In genomic region chrX:120308558-120308957, GRCh38 we compare ENCODE assay signal across 14 cellular contexts. TPM values are rescaled to one million over a fixed set of nuclear protein-coding genes. Genes with fewer than 3 reads are reported as not detected.
DNase-seq lines count a peak whose midpoint lies in the region; ATAC-seq and TF ChIP-seq lines count a peak whose summit lies in the region.
"Had no signal": no experiment of that assay in that cellular context is flagged by ENCODE, and none has a peak within 500 bp of the region (broad histone marks: within the 10 kb centered on the region; RNA-seq: fewer than 3 reads in every experiment).

No MANE protein-coding gene starts in this region.

- peaks cover 46% of the 10 kb centered on the region for H3K27me3 Mint-ChIP-seq in activated CD4-positive, alpha-beta memory T cell treated with anti-CD3 and anti-CD28 coated beads, Interleukin-2, amount 10 ng/mL, durations not matched to agents 7 days and 5 days
- H3K27me3 Mint-ChIP-seq in activated CD4-positive, alpha-beta memory T cell treated with anti-CD3 and anti-CD28 coated beads for 36 hours: peaks cover 11% of the 10 kb centered on the region

- H3K27ac ChIP-seq in trophoblast cell (ENCODE audit: low read depth, low read length): no peak overlapping the region
- H3K27ac ChIP-seq in left lung: no peak overlapping the region
- H3K27ac ChIP-seq: heart right ventricle had no signal

- CTCF ChIA-PET in activated CD4-positive, alpha-beta memory T cell treated with anti-CD3 and anti-CD28 coated beads, Interleukin-2, amount 10 ng/mL, durations not matched to agents 7 days and 5 days (lab: Charles Lee): interaction anchor here (0.9 to 1.8 kb wide), 12 partner anchors 8 to 177 kb away, joined by 3 to 15 read pairs (median 4); partner anchors contain the start of gene ZBTB33
- CTCF ChIA-PET in activated CD4-positive, alpha-beta memory T cell treated with anti-CD3 and anti-CD28 coated beads for 36 hours (lab: Charles Lee): interaction anchor here (0.8 to 2.1 kb wide), 7 partner anchors 8 to 177 kb away, joined by 3 to 12 read pairs (median 4); partner anchors contain the start of gene ZBTB33

- DNase-seq in activated CD4-positive, alpha-beta memory T cell treated with anti-CD3 and anti-CD28 coated beads, Interleukin-2, amount 10 ng/mL, durations not matched to agents 7 days and 5 days: no peak
- no peak for DNase-seq in activated CD4-positive, alpha-beta memory T cell treated with anti-CD3 and anti-CD28 coated beads for 36 hours
- DNase-seq in NCI-H524 (lab: John Stamatoyannopoulos, UW) (peak; percentile 60 to 86), epithelial cell of proximal tubule (ENCODE audit: low read depth) (no peak), trophoblast cell (no peak), left lung (no peak)
- no peak for DNase-seq in NK-92 treated with Interleukin-12 subunit alpha and Interleukin-12 subunit beta, amount 100 ng/mL, for 24 hours (lab: John Stamatoyannopoulos, UW)
- DNase-seq: NCI-H774 had no signal

- peaks cover 41% of the 10 kb centered on the region for H3K4me1 Mint-ChIP-seq in activated CD4-positive, alpha-beta memory T cell treated with anti-CD3 and anti-CD28 coated beads, Interleukin-2, amount 10 ng/mL, durations not matched to agents 7 days and 5 days
- peaks cover 12% of the 10 kb centered on the region for H3K4me1 Mint-ChIP-seq in activated CD4-positive, alpha-beta memory T cell treated with anti-CD3 and anti-CD28 coated beads for 36 hours (ENCODE audit: low read depth)

- H3K9ac ChIP-seq in trophoblast cell (ENCODE audit: low read length): no peak overlapping the region

- TF ChIP-seq CTCF in epithelial cell of proximal tubule (conservative IDR thresholded peaks at IDR 0.05; ENCODE audit: low read depth, low read length): peak; percentile 18
- no peak for TF ChIP-seq CTCF in left lung (IDR thresholded peaks at IDR 0.05)

- no peak overlapping the region for H3K23ac ChIP-seq in trophoblast cell (ENCODE audit: low read length)

- ATAC-seq in HG02870 (IDR thresholded peaks at IDR 0.05; ENCODE audit: unreplicated experiment): no peak
- ATAC-seq in left lung: no peak
- ATAC-seq: K562 had no signal

- peak overlapping the region; percentile 76 for H3K4me2 ChIP-seq in trophoblast cell (ENCODE audit: low read length)

- no peak overlapping the region for H4K8ac ChIP-seq in trophoblast cell (ENCODE audit: low read depth, low read length)

- H3K27me3 ChIP-seq in trophoblast cell (ENCODE audit: insufficient read depth, low read length) (peaks cover 19% of the 10 kb centered on the region), left lung (peaks cover 26 to 47% of the 10 kb centered on the region in 2 donors)

- H4K91ac ChIP-seq in trophoblast cell (ENCODE audit: low read depth, low read length): no peak overlapping the region

- no peaks in the 10 kb centered on the region for H3K79me2 ChIP-seq in trophoblast cell (ENCODE audit: control insufficient read depth, insufficient read depth, low read length, poor library complexity)

- H4K12ac ChIP-seq in trophoblast cell (ENCODE audit: low read depth, low read length): no peak overlapping the region

- POLR2A ChIA-PET in activated CD4-positive, alpha-beta memory T cell treated with anti-CD3 and anti-CD28 coated beads, Interleukin-2, amount 10 ng/mL, durations not matched to agents 7 days and 5 days (lab: Charles Lee): interaction anchor here (1.1 to 3.0 kb wide), 2 partner anchors 19 to 58 kb away, joined by 4 to 16 read pairs; partner anchors contain the start of gene ZBTB33
- POLR2A ChIA-PET in activated CD4-positive, alpha-beta memory T cell treated with anti-CD3 and anti-CD28 coated beads for 36 hours (lab: Charles Lee): no interaction called here

- H3K4me3 Mint-ChIP-seq in activated CD4-positive, alpha-beta memory T cell treated with anti-CD3 and anti-CD28 coated beads, Interleukin-2, amount 10 ng/mL, durations not matched to agents 7 days and 5 days: peak overlapping the region; percentile 71
- no peak overlapping the region for H3K4me3 Mint-ChIP-seq in activated CD4-positive, alpha-beta memory T cell treated with anti-CD3 and anti-CD28 coated beads for 36 hours

- no peak overlapping the region for H3K27ac Mint-ChIP-seq in activated CD4-positive, alpha-beta memory T cell treated with anti-CD3 and anti-CD28 coated beads, Interleukin-2, amount 10 ng/mL, durations not matched to agents 7 days and 5 days
- H3K27ac Mint-ChIP-seq in activated CD4-positive, alpha-beta memory T cell treated with anti-CD3 and anti-CD28 coated beads for 36 hours: no peak overlapping the region

- no peak overlapping the region for H2AK5ac ChIP-seq in trophoblast cell (ENCODE audit: low read length)

- no peaks in the 10 kb centered on the region for H3K9me3 ChIP-seq in trophoblast cell (ENCODE audit: insufficient read depth, low read depth, low read length)
- H3K9me3 ChIP-seq in left lung: no peaks in the 10 kb centered on the region
- H3K9me3 ChIP-seq: heart right ventricle had no signal

- H2BK120ac ChIP-seq in trophoblast cell (ENCODE audit: insufficient read depth, low read length, poor library complexity): no peak overlapping the region

- H3K4me1 ChIP-seq in trophoblast cell (ENCODE audit: control insufficient read depth in 1 of 2, insufficient read depth in 2 of 2, low read length in 2 of 2) (peaks cover 5 to 16% of the 10 kb centered on the region in 2 experiments), left lung (peaks cover 0 to 11% of the 10 kb centered on the region in 2 donors)

- no peak overlapping the region for H3K14ac ChIP-seq in trophoblast cell (ENCODE audit: low read length)

- no peak overlapping the region for H2AFZ ChIP-seq in trophoblast cell (ENCODE audit: insufficient read depth, low read length, poor library complexity)

- H3K36me3 ChIP-seq in trophoblast cell (ENCODE audit: control insufficient read depth in 1 of 2, insufficient read depth in 2 of 2, low read length in 2 of 2): no peaks in the 10 kb centered on the region
- H3K36me3 ChIP-seq in left lung: no peaks in the 10 kb centered on the region
- H3K36me3 ChIP-seq: heart right ventricle had no signal

- H3K18ac ChIP-seq in trophoblast cell (ENCODE audit: low read length): no peak overlapping the region

- H2BK12ac ChIP-seq in trophoblast cell (ENCODE audit: low read length): no peak overlapping the region

- no peak overlapping the region for H3K4ac ChIP-seq in trophoblast cell (ENCODE audit: low read depth, low read length)

- H2BK5ac ChIP-seq in trophoblast cell (ENCODE audit: low read depth, low read length, poor library complexity): no peak overlapping the region

- no peak overlapping the region for H3K4me3 ChIP-seq in epithelial cell of proximal tubule (ENCODE audit: low read depth, low read length)
- no peak overlapping the region for H3K4me3 ChIP-seq in trophoblast cell (ENCODE audit: low read depth, low read length)
- H3K4me3 ChIP-seq in left lung: no peak overlapping the region
- H3K4me3 ChIP-seq: K562 had no signal

- peaks cover 4% of the 10 kb centered on the region for H3K36me3 Mint-ChIP-seq in activated CD4-positive, alpha-beta memory T cell treated with anti-CD3 and anti-CD28 coated beads, Interleukin-2, amount 10 ng/mL, durations not matched to agents 7 days and 5 days (ENCODE audit: low read depth)
- H3K36me3 Mint-ChIP-seq in activated CD4-positive, alpha-beta memory T cell treated with anti-CD3 and anti-CD28 coated beads for 36 hours: peaks cover 1% of the 10 kb centered on the region

- no peaks in the 10 kb centered on the region for H3K79me1 ChIP-seq in trophoblast cell (ENCODE audit: low read length)

- no CpG with 5 or more reads among the region's 12 CpGs for WGBS in trophoblast cell (ENCODE audit: extremely low coverage, insufficient coverage, insufficient read length)

- intact Hi-C loops in activated CD4-positive, alpha-beta memory T cell treated with anti-CD3 and anti-CD28 coated beads for 36 hours (cut with micrococcal nuclease): loop anchor here (2.0 kb wide), 1 partner anchor 160 kb away; the partner anchor contains the start of gene LAMP2
- intact Hi-C loops in left lung (cut with DNase I): no loop called here

- no peaks in the 10 kb centered on the region for H3K9me3 Mint-ChIP-seq in activated CD4-positive, alpha-beta memory T cell treated with anti-CD3 and anti-CD28 coated beads, Interleukin-2, amount 10 ng/mL, durations not matched to agents 7 days and 5 days
- no peaks in the 10 kb centered on the region for H3K9me3 Mint-ChIP-seq in activated CD4-positive, alpha-beta memory T cell treated with anti-CD3 and anti-CD28 coated beads for 36 hours
- H3K9me3 Mint-ChIP-seq: dendritic cell treated with granulocyte-macrophage colony-stimulating factor and Interleukin-4, amounts not matched to agents 40 ng/mL and 50 ng/mL, for 4 days had no signal

RNA-seq across cellular contexts. Expression of gene TMEM255A, which starts 2.7 kb away (rescaled TPM):
- total RNA-seq in activated CD4-positive, alpha-beta memory T cell treated with anti-CD3 and anti-CD28 coated beads, Interleukin-2, amount 10 ng/mL, durations not matched to agents 7 days and 5 days: not detected
- total RNA-seq in activated CD4-positive, alpha-beta memory T cell treated with anti-CD3 and anti-CD28 coated beads for 36 hours: not detected
- total RNA-seq in epithelial cell of proximal tubule (0.14 and 0.40 TPM in 2 replicates), left lung (1 to 10 TPM; 1.0 to 1.8 TPM)
- polyA plus RNA-seq in trophoblast cell (2013): 0.17 and 0.18 TPM in 2 replicates
- total RNA-seq: K562; T-helper 2 cell treated with Interferon-gamma antibody and Interleukin-4, amounts not matched to agents 100 ng/mL and 5 ng/mL, for 36 hours had no signal

RNA-seq across cellular contexts. Expression of gene ATP1B4, which starts 53.3 kb away (rescaled TPM):
- not detected for total RNA-seq in activated CD4-positive, alpha-beta memory T cell treated with anti-CD3 and anti-CD28 coated beads, Interleukin-2, amount 10 ng/mL, durations not matched to agents 7 days and 5 days
- total RNA-seq in activated CD4-positive, alpha-beta memory T cell treated with anti-CD3 and anti-CD28 coated beads for 36 hours: not detected
- total RNA-seq in epithelial cell of proximal tubule (not detected in 2 replicates), left lung (not detected)
- not detected in 2 replicates for polyA plus RNA-seq in trophoblast cell (2013)
- total RNA-seq: T-helper 2 cell treated with Interferon-gamma antibody and Interleukin-4, amounts not matched to agents 100 ng/mL and 5 ng/mL, for 36 hours; ureter had no signal
- polyA plus RNA-seq: heart right ventricle, K562 had no signal

RNA-seq across cellular contexts. Expression of gene ZBTB33, which starts 57.9 kb away (rescaled TPM):
- total RNA-seq in activated CD4-positive, alpha-beta memory T cell treated with anti-CD3 and anti-CD28 coated beads, Interleukin-2, amount 10 ng/mL, durations not matched to agents 7 days and 5 days: 10 to 100 TPM; 17.9 to 19.5 TPM
- 10 to 100 TPM; 13.6 to 14.0 TPM for total RNA-seq in activated CD4-positive, alpha-beta memory T cell treated with anti-CD3 and anti-CD28 coated beads for 36 hours
- total RNA-seq in epithelial cell of proximal tubule (9.4 and 12.9 TPM in 2 replicates), left lung (10 to 100 TPM; 15.2 to 15.8 TPM)
- 10.0 TPM in 2 replicates for polyA plus RNA-seq in trophoblast cell (2013)

Comparison
In these comparisons a context has a peak if more than half of its experiments do, and no peak if none do; other contexts are left out.
1. DNase-seq: peak in NCI-H524 (2 of 2); none in activated CD4-positive, alpha-beta memory T cell treated with anti-CD3 and anti-CD28 coated beads, Interleukin-2, amount 10 ng/mL, durations not matched to agents 7 days and 5 days (single experiment), activated CD4-positive, alpha-beta memory T cell treated with anti-CD3 and anti-CD28 coated beads for 36 hours (single experiment), epithelial cell of proximal tubule (single experiment), trophoblast cell (0 of 2), NK-92 treated with Interleukin-12 subunit alpha and Interleukin-12 subunit beta, amount 100 ng/mL, for 24 hours (single experiment) and left lung (0 of 2).